In the genomic region with DNA sequence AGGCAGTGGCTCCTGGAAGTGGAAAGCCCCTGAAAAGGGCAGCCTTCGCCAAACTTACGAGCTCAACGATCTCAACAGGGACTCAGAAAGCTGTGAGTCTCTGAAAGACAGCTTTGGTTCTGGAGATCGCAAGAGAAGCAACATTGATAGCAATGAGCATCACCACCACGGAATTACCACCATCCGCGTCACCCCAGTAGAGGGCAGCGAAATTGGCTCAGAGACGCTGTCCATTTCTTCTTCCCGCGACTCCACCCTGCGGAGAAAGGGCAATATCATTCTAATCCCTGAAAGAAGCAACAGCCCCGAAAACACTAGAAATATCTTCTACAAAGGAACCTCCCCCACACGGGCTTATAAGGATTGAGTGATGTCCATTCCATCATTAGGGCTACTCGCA, we compare ENCODE assay signal across 22 cellular contexts. TPM values are rescaled to one million over a fixed set of nuclear protein-coding genes. Genes with fewer than 3 reads are reported as not detected.
"Had no signal": no experiment of that assay in that cellular context is flagged by ENCODE, and none has a peak within 500 bp of the region (broad histone marks: within the 10 kb centered on the region; RNA-seq: fewer than 3 reads in every experiment).

No MANE protein-coding gene starts in this region.

- H3K36me3 Mint-ChIP-seq: memory B cell; natural killer cell treated with Interleukin-12 subunit alpha and Interleukin-12 subunit beta and Interleukin-15 and Interleukin-18, amount 100 ng/mL, for 72 hours; type B pancreatic cell had no signal

- ATAC-seq: gastrocnemius medialis; heart right ventricle; left cardiac atrium; lower lobe of right lung; natural killer cell treated with Interleukin-12 subunit alpha and Interleukin-12 subunit beta and Interleukin-15 and Interleukin-18, amount 100 ng/mL, for 72 hours; pancreas; right cardiac atrium; stimulated activated naive CD8-positive, alpha-beta T cell treated with anti-CD3 and anti-CD28 coated beads, Interleukin-15, Interleukin-2, amounts not matched to agents 100 U/mL and 50 U/mL, for 24 hours had no signal

- H3K4me3 Mint-ChIP-seq: memory B cell; natural killer cell treated with Interleukin-12 subunit alpha and Interleukin-12 subunit beta and Interleukin-15 and Interleukin-18, amount 100 ng/mL, for 72 hours; type B pancreatic cell had no signal

- H3K27ac ChIP-seq: epithelial cell of prostate, esophagus muscularis mucosa, gastrocnemius medialis, heart right ventricle, left ventricle myocardium inferior, lower lobe of right lung, pancreas, suprapubic skin, thyroid gland had no signal

- H3K9me3 Mint-ChIP-seq: type B pancreatic cell had no signal

- DNase-seq: effector memory CD4-positive, alpha-beta T cell; gastrocnemius medialis; heart right ventricle; hypothalamus; left cardiac atrium; left ventricle myocardium inferior; lower lobe of right lung; midbrain; occipital lobe; right cardiac atrium; stimulated activated CD4-positive, alpha-beta T cell treated with anti-CD3 and anti-CD28 coated beads, Interleukin-2, amount 100 ng/mL, for 48 hours; stimulated activated naive CD8-positive, alpha-beta T cell treated with anti-CD3 and anti-CD28 coated beads, Interleukin-15, Interleukin-2, amounts not matched to agents 100 U/mL and 50 U/mL, for 24 hours; thyroid gland had no signal

- H3K27ac Mint-ChIP-seq: memory B cell; natural killer cell treated with Interleukin-12 subunit alpha and Interleukin-12 subunit beta and Interleukin-15 and Interleukin-18, amount 100 ng/mL, for 72 hours; progenitor cell of endocrine pancreas; type B pancreatic cell had no signal

- H3K27me3 ChIP-seq: esophagus muscularis mucosa, gastrocnemius medialis, heart right ventricle, pancreas, suprapubic skin, thyroid gland had no signal

- H3K27me3 Mint-ChIP-seq: memory B cell; natural killer cell treated with Interleukin-12 subunit alpha and Interleukin-12 subunit beta and Interleukin-15 and Interleukin-18, amount 100 ng/mL, for 72 hours; progenitor cell of endocrine pancreas; type B pancreatic cell had no signal

- H3K4me3 ChIP-seq: esophagus muscularis mucosa, gastrocnemius medialis, heart right ventricle, left ventricle myocardium inferior, lower lobe of right lung, pancreas, smooth muscle cell, suprapubic skin, thyroid gland had no signal

- H3K4me1 Mint-ChIP-seq: memory B cell had no signal

- H3K36me3 ChIP-seq: esophagus muscularis mucosa, gastrocnemius medialis, heart right ventricle, left ventricle myocardium inferior, lower lobe of right lung, pancreas, suprapubic skin, thyroid gland had no signal

RNA-seq across cellular contexts. Expression of gene PLPPR4, which starts 42.4 kb away (rescaled TPM):
- total RNA-seq: natural killer cell treated with Interleukin-12 subunit alpha and Interleukin-12 subunit beta and Interleukin-15 and Interleukin-18, amount 100 ng/mL, for 72 hours had no signal
